Comparison of ENCODE assay signal across 1 cellular context in the genomic region with DNA sequence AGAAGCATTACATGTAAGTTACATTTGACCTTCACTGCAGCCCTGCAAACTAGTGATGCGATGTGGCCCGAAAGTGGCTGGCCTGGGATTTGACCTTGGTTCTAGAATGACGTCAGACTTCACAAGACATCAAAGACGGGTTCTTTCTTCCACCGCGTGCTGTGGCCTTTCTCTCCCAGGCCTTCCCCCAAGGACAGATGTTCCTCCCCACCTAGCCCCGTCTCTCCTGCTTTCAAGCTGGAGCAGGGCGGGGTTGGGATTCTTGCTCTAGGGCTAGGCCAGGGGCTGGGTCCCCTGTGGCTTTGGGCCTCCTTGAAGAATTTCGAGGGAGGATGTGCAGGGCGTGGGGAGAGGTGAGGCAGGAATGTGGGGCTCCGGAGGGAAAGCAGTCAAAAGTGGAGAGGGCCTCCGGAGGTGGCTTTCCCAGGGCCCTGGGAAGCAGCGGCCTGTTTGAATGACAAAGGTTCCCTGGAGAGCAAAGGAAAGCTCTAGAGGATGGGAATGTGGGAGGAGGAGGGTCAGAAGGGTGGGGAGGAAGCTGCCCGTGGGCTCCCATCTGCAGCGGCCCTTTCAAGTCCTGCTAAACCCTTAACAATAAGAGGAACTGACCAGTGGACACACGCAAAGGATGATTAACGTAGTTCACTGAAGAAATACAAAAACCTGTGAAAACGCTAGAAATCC.
TF ChIP-seq lines count a peak whose summit lies in the region.

No MANE protein-coding gene starts in this region.

TF ChIP-seq in K562, 482 proteins besides CTCF, POLR2A, EP300 and RAD21:
- TF ChIP-seq TAF9B (IDR thresholded peaks at IDR 0.05; ENCODE audit: partially characterized antibody) (no peak), PHB2 (IDR thresholded peaks at IDR 0.05; ENCODE audit: low read depth) (no peak), GTF2A2 (tag; IDR thresholded peaks at IDR 0.05) (no peak), TBL1XR1 (IDR thresholded peaks at IDR 0.05; ENCODE audit: low read length in 2 of 2) (0 out of 4 replicates have a peak, but pooled peaks of 1 of the 2 experiments have one; percentile 10), ASH1L (IDR thresholded peaks at IDR 0.05; ENCODE audit: borderline replicate concordance, low read depth, partially characterized antibody) (no peak), NUFIP1 (IDR thresholded peaks at IDR 0.05; ENCODE audit: partially characterized antibody) (no peak), ZFX (CRISPR knock-in tag; IDR thresholded peaks at IDR 0.05) (peak; percentile 19; the same call in 1 of the 2 replicates), MTA2 (IDR thresholded peaks at IDR 0.05; ENCODE audit: low read depth) (no peak), KAT2B (IDR thresholded peaks at IDR 0.05; ENCODE audit: low read depth, low read length) (no peak), KLF10 (CRISPR knock-in tag; IDR thresholded peaks at IDR 0.05) (no peak), ATF7 (IDR thresholded peaks at IDR 0.05) (peak; percentile 40; the same call in 1 of the 2 replicates), POLR3G (IDR thresholded peaks at IDR 0.05; ENCODE audit: extremely low read depth, insufficient read length, insufficient replicate concordance) (no peak), LARP7 (IDR thresholded peaks at IDR 0.05) (no peak), SREBF1 (IDR thresholded peaks at IDR 0.05; ENCODE audit: borderline replicate concordance, low read depth, low read length) (no peak), ESRRA (IDR thresholded peaks at IDR 0.05; ENCODE audit: borderline replicate concordance, low read depth) (peak; percentile 24; the same call in 1 of the 2 replicates), ZNF780A (CRISPR knock-in tag; IDR thresholded peaks at IDR 0.05) (no peak), PRPF4 (IDR thresholded peaks at IDR 0.05; ENCODE audit: insufficient read depth, low read depth, low read length, poor library complexity, severe bottlenecking) (no peak), FIP1L1 (IDR thresholded peaks at IDR 0.05; ENCODE audit: low read depth, low read length, poor library complexity, severe bottlenecking) (no peak), SMAD4 (CRISPR knock-in tag; conservative IDR thresholded peaks at IDR 0.05) (no peak), TAF15 (IDR thresholded peaks at IDR 0.05; ENCODE audit: low read depth, low read length) (0 out of 2 replicates have a peak, but pooled peaks have one; percentile 40), SIN3A (IDR thresholded peaks at IDR 0.05; ENCODE audit: borderline replicate concordance in 2 of 2, control insufficient read depth in 1 of 2, low read depth in 2 of 2, low read length in 2 of 2) (no peak), SMARCB1 (IDR thresholded peaks at IDR 0.05; ENCODE audit: insufficient read length, low read depth) (no peak), MTA3 (IDR thresholded peaks at IDR 0.05; ENCODE audit: borderline replicate concordance) (no peak), STAT5B (CRISPR knock-in tag; IDR thresholded peaks at IDR 0.05) (no peak), TCF7L2 (IDR thresholded peaks at IDR 0.05; ENCODE audit: low read depth, low read length) (0 out of 2 replicates have a peak, but pooled peaks have one; percentile 20), SPI1 (IDR thresholded peaks at IDR 0.05; ENCODE audit: borderline replicate concordance, low read depth, low read length) (peak; percentile 79; the same call in 1 of the 2 replicates), BMI1 (IDR thresholded peaks at IDR 0.05; ENCODE audit: low read length) (no peak), ZNF583 (CRISPR knock-in tag; IDR thresholded peaks at IDR 0.05) (0 out of 2 replicates have a peak, but pooled peaks have one; percentile 30)
- TF ChIP-seq, protein P1, sequence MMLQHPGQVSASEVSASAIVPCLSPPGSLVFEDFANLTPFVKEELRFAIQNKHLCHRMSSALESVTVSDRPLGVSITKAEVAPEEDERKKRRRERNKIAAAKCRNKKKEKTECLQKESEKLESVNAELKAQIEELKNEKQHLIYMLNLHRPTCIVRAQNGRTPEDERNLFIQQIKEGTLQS (IDR thresholded peaks at IDR 0.05): peak; percentile 63
- TF ChIP-seq, protein P1 (CRISPR knock-in tag; conservative IDR thresholded peaks at IDR 0.05): no peak
- TF ChIP-seq, protein P2, sequence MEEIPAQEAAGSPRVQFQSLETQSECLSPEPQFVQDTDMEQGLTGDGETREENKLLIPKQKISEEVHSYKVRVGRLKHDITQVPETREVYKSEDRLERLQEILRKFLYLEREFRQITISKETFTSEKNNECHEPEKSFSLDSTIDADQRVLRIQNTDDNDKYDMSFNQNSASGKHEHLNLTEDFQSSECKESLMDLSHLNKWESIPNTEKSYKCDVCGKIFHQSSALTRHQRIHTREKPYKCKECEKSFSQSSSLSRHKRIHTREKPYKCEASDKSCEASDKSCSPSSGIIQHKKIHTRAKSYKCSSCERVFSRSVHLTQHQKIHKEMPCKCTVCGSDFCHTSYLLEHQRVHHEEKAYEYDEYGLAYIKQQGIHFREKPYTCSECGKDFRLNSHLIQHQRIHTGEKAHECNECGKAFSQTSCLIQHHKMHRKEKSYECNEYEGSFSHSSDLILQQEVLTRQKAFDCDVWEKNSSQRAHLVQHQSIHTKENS (CRISPR knock-in tag; IDR thresholded peaks at IDR 0.05): no peak
- TF ChIP-seq, protein P3, sequence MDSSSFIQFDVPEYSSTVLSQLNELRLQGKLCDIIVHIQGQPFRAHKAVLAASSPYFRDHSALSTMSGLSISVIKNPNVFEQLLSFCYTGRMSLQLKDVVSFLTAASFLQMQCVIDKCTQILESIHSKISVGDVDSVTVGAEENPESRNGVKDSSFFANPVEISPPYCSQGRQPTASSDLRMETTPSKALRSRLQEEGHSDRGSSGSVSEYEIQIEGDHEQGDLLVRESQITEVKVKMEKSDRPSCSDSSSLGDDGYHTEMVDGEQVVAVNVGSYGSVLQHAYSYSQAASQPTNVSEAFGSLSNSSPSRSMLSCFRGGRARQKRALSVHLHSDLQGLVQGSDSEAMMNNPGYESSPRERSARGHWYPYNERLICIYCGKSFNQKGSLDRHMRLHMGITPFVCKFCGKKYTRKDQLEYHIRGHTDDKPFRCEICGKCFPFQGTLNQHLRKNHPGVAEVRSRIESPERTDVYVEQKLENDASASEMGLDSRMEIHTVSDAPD (CRISPR knock-in tag; IDR thresholded peaks at IDR 0.05): no peak
- TF ChIP-seq, protein P4, sequence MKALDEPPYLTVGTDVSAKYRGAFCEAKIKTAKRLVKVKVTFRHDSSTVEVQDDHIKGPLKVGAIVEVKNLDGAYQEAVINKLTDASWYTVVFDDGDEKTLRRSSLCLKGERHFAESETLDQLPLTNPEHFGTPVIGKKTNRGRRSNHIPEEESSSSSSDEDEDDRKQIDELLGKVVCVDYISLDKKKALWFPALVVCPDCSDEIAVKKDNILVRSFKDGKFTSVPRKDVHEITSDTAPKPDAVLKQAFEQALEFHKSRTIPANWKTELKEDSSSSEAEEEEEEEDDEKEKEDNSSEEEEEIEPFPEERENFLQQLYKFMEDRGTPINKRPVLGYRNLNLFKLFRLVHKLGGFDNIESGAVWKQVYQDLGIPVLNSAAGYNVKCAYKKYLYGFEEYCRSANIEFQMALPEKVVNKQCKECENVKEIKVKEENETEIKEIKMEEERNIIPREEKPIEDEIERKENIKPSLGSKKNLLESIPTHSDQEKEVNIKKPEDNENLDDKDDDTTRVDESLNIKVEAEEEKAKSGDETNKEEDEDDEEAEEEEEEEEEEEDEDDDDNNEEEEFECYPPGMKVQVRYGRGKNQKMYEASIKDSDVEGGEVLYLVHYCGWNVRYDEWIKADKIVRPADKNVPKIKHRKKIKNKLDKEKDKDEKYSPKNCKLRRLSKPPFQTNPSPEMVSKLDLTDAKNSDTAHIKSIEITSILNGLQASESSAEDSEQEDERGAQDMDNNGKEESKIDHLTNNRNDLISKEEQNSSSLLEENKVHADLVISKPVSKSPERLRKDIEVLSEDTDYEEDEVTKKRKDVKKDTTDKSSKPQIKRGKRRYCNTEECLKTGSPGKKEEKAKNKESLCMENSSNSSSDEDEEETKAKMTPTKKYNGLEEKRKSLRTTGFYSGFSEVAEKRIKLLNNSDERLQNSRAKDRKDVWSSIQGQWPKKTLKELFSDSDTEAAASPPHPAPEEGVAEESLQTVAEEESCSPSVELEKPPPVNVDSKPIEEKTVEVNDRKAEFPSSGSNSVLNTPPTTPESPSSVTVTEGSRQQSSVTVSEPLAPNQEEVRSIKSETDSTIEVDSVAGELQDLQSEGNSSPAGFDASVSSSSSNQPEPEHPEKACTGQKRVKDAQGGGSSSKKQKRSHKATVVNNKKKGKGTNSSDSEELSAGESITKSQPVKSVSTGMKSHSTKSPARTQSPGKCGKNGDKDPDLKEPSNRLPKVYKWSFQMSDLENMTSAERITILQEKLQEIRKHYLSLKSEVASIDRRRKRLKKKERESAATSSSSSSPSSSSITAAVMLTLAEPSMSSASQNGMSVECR (CRISPR knock-in tag; IDR thresholded peaks at IDR 0.05): no peak
- TF ChIP-seq, protein P5, sequence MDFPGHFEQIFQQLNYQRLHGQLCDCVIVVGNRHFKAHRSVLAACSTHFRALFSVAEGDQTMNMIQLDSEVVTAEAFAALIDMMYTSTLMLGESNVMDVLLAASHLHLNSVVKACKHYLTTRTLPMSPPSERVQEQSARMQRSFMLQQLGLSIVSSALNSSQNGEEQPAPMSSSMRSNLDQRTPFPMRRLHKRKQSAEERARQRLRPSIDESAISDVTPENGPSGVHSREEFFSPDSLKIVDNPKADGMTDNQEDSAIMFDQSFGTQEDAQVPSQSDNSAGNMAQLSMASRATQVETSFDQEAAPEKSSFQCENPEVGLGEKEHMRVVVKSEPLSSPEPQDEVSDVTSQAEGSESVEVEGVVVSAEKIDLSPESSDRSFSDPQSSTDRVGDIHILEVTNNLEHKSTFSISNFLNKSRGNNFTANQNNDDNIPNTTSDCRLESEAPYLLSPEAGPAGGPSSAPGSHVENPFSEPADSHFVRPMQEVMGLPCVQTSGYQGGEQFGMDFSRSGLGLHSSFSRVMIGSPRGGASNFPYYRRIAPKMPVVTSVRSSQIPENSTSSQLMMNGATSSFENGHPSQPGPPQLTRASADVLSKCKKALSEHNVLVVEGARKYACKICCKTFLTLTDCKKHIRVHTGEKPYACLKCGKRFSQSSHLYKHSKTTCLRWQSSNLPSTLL (IDR thresholded peaks at IDR 0.05): no peak
- TF ChIP-seq, protein P6, sequence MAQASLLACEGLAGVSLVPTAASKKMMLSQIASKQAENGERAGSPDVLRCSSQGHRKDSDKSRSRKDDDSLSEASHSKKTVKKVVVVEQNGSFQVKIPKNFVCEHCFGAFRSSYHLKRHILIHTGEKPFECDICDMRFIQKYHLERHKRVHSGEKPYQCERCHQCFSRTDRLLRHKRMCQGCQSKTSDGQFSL (CRISPR knock-in tag; IDR thresholded peaks at IDR 0.05): no peak
- TF ChIP-seq, protein P6 (tag; IDR thresholded peaks at IDR 0.05): peak in 1 of 2 experiments; percentile 4; a peak in 1 of 4 replicates
